ENCODE assay signal across 25 cellular contexts in the genomic region with DNA sequence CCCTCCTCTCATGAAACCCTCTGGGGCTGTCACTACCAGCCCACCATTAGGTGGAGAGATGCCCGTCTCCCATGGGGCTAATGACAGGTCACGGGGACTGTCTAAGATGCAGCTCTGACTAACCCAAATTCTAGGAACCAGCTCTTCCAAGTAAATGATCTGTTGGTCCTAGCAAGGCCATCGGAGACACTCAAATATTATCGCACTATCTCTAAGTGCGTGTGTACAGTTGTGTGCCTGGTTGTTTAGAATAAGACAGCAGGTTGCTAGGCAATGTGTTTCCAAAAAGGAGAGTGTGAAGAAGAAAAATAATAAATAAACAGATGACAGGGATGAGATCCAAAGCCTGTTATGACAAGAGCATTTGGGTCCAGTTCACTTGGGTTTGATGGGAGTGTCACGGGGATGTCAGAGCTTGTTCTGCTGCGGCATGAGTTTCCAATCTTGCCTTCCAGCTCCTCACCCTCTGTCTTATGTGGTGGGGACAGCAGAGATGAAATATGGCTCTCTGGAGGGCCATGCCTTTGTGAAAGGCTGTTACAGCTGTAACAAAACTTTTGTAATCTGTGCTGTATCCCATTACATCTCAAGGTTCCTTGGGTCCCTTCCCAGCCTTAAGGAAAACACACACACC.
DNase-seq lines count a peak whose midpoint lies in the region; ATAC-seq and TF ChIP-seq lines count a peak whose summit lies in the region.
"Had no signal": no experiment of that assay in that cellular context is flagged by ENCODE, and none has a peak within 500 bp of the region (broad histone marks: within the 10 kb centered on the region; RNA-seq: fewer than 3 reads in every experiment).

No MANE protein-coding gene starts in this region.

- peaks cover 4 to 11% of the 10 kb centered on the region in 2 donors for H3K4me1 ChIP-seq in muscle layer of duodenum (ENCODE audit: control insufficient read depth in 1 of 2, insufficient read depth in 2 of 2, low read length in 2 of 2)
- H3K4me1 ChIP-seq in tibial artery = peaks cover 0 to 61% (median 22%) of the 10 kb centered on the region in 4 donors
- H3K4me1 ChIP-seq: SJSA1 had no signal

- H3K36me3 ChIP-seq in muscle layer of duodenum (ENCODE audit: control insufficient read depth in 1 of 2, insufficient read depth in 2 of 2, low read length in 2 of 2) (no peaks in the 10 kb centered on the region), tibial artery (no peaks in the 10 kb centered on the region)
- H3K36me3 ChIP-seq: SJSA1, transverse colon had no signal

- peak overlapping the region; percentile 24 for H3K27ac ChIP-seq in muscle layer of duodenum (ENCODE audit: low read length)
- H3K27ac ChIP-seq in tibial artery = peak overlapping the region; percentile 20 to 25
- H3K27ac ChIP-seq: SJSA1 had no signal

- intact Hi-C loops in tibial artery (cut with DNase I; ENCODE audit: low total_unique reads) = loop anchor here (10.0 kb wide), 1 partner anchor 292 kb away; the partner anchor contains the start of gene IGFBP5

- peak; percentile 17 for DNase-seq in DMS53 (lab: John Stamatoyannopoulos, UW)
- no peak for DNase-seq in DMS53 treated with DMSO at 0.1 percent for 48 hours (lab: John Stamatoyannopoulos, UW; ENCODE audit: unreplicated experiment)
- peak; percentile 10 for DNase-seq in fibroblast of mammary gland (ENCODE audit: low read depth)
- peak; percentile 81 to 82 for DNase-seq in tibial artery
- DNase-seq in NCI-H345 (lab: John Stamatoyannopoulos, UW) = no peak
- DNase-seq: activated T-cell treated with anti-CD3 and anti-CD28 coated beads, Interleukin-2, amount 50 U/mL, for 24 hours; CD8-positive, alpha-beta memory T cell; effector CD8-positive, alpha-beta T cell; erythroblast; GDM1; naive B cell; NCI-H1048; NCI-H187; NCI-H446; NK-92 treated with Interleukin-12 subunit alpha and Interleukin-12 subunit beta, amount 100 ng/mL, for 24 hours; retina; stimulated activated CD4-positive, alpha-beta T cell treated with anti-CD3 and anti-CD28 coated beads, Interleukin-4, amount 100 ng/mL, for 4 hours; stimulated activated naive CD4-positive, alpha-beta T cell; T-helper 1 cell; transverse colon had no signal

- no peak for TF ChIP-seq CTCF in fibroblast of mammary gland (conservative IDR thresholded peaks at IDR 0.05; ENCODE audit: control insufficient read depth, insufficient read depth, low read depth, low read length)
- no peak for TF ChIP-seq CTCF in tibial artery (IDR thresholded peaks at IDR 0.05)

- H3K4me3 ChIP-seq in fibroblast of mammary gland (ENCODE audit: control insufficient read depth, low read depth, low read length) (no peak overlapping the region), muscle layer of duodenum (ENCODE audit: low read depth in 1 of 2, low read length in 2 of 2) (no peak overlapping the region), tibial artery (no peak overlapping the region)
- H3K4me3 ChIP-seq: SJSA1, transverse colon had no signal

- H3K27me3 ChIP-seq in muscle layer of duodenum (ENCODE audit: low read depth, low read length) (no peaks in the 10 kb centered on the region), tibial artery (no peaks in the 10 kb centered on the region)
- H3K27me3 ChIP-seq: SJSA1, transverse colon had no signal

- no peak for ATAC-seq in HG03108 (IDR thresholded peaks at IDR 0.05; ENCODE audit: unreplicated experiment)
- ATAC-seq in GM21423 (IDR thresholded peaks at IDR 0.05; ENCODE audit: unreplicated experiment) = no peak
- ATAC-seq: Panc1 had no signal

- H3K9me3 ChIP-seq in muscle layer of duodenum (ENCODE audit: control insufficient read depth in 1 of 2, low read length in 2 of 2) (no peaks in the 10 kb centered on the region), tibial artery (no peaks in the 10 kb centered on the region)
- H3K9me3 ChIP-seq: SJSA1, transverse colon had no signal

Comparison
In these comparisons a context has a peak if more than half of its experiments do, and no peak if none do; other contexts are left out.
1. DNase-seq: peak in DMS53 (single experiment), fibroblast of mammary gland (single experiment) and tibial artery (2 of 2); none in DMS53 treated with DMSO at 0.1 percent for 48 hours (single experiment) and NCI-H345 (single experiment).